In the genomic region with DNA sequence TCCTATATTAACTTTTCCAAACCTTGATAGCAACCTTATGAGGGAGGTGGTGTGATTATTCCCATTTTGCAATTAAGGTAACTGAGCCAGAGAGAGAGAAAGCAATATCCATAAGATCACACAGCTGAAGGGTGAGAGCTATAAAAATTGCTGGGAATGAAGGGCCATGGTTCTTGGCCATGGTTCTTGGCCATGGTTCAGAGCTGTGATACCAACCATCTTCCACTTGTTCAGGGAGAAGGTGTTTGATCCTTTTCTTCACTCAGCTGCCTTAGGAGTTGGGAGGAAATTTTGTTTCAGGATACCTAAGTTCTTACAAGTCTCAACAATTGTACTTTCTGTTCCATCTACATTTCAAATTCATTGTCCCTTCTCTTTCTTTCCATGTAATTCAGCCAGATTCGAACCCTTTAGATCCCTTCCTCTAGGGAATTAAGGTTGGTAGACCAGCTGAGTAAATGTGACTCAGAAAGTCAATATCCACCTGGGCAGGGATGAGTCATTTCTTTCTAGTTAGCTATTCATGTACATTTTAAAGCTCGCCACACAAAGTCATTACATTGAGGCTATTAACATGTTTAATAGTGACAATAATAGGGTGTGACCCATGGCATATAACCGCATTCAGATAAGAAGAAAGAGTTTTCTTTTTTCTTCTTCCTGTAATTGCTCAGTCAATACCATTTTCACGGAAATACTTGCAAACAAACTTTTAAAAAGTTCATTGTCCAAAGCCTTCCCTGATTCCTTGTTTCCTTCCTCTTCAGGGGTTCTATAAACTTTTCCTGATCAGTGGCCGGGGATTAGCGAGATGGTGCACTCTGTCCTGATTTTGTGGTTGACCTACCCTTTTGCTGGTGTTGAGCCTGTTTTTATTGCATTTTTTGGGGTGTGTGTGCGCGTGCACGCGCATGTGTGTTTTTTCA, we compare ENCODE assay signal across 8 cellular contexts.
DNase-seq lines count a peak whose midpoint lies in the region; ATAC-seq and TF ChIP-seq lines count a peak whose summit lies in the region.

No MANE protein-coding gene starts in this region.

- POLR2A ChIA-PET in CD8-positive, alpha-beta T cell (lab: Charles Lee): no interaction called here

- ATAC-seq in GM18505 (IDR thresholded peaks at IDR 0.05; ENCODE audit: unreplicated experiment): peak; percentile 47
- ATAC-seq in HG03175 (IDR thresholded peaks at IDR 0.05; ENCODE audit: unreplicated experiment): peak; percentile 80
- no peak for ATAC-seq in CD8-positive, alpha-beta T cell
- no peak for ATAC-seq in HG03045 (IDR thresholded peaks at IDR 0.05; ENCODE audit: unreplicated experiment)

- H3K4me3 ChIP-seq in muscle layer of duodenum (ENCODE audit: low read depth in 1 of 2, low read length in 2 of 2) (no peak overlapping the region), tibial nerve (no peak overlapping the region)
- H3K4me3 ChIP-seq in CD8-positive, alpha-beta T cell (ENCODE audit: low read depth, low read length): no peak overlapping the region

- H3K27ac ChIP-seq in muscle layer of duodenum (ENCODE audit: low read length): peak overlapping the region; percentile 59
- H3K27ac ChIP-seq in CD8-positive, alpha-beta T cell (ENCODE audit: low read depth, low read length): no peak overlapping the region
- H3K27ac ChIP-seq in tibial nerve: peak overlapping the region in 1 of 4 donors; percentile 10

- intact Hi-C loops in CD8-positive, alpha-beta T cell (cut with DNase I, micrococcal nuclease): no loop called here

- H3K4me3 Mint-ChIP-seq in CD8-positive, alpha-beta T cell: no peak overlapping the region

- DNase-seq in amniotic epithelial cell (ENCODE audit: low read depth) (peak; percentile 39), tibial nerve (ENCODE audit: low spot score in 2 of 2) (no peak)
- no peak for DNase-seq in CD8-positive, alpha-beta T cell
- no peak for DNase-seq in activated CD4-positive, alpha-beta T cell treated with anti-CD3 and anti-CD28 coated beads, Interleukin-2, amount 50 U/mL, for 4 hours

- 75 to 83% methylated on average over 10 of the region's 10 CpGs for WGBS in tibial nerve, 2 donors

- peaks cover 20% of the 10 kb centered on the region for H3K4me1 Mint-ChIP-seq in CD8-positive, alpha-beta T cell (ENCODE audit: low read depth)

- CTCF ChIA-PET in CD8-positive, alpha-beta T cell (lab: Charles Lee): interaction anchor here (0.5 kb wide), 1 partner anchor 1397 kb away, joined by 3 read pairs; no protein-coding TSS in a partner anchor

- H3K27me3 ChIP-seq in muscle layer of duodenum (ENCODE audit: low read depth, low read length): no peaks in the 10 kb centered on the region
- H3K27me3 ChIP-seq in CD8-positive, alpha-beta T cell (ENCODE audit: insufficient read depth, low read length): no peaks in the 10 kb centered on the region
- H3K27me3 ChIP-seq in tibial nerve: no peaks in the 10 kb centered on the region

- no peak overlapping the region for H3K27ac Mint-ChIP-seq in CD8-positive, alpha-beta T cell

- TF ChIP-seq CTCF in CD8-positive, alpha-beta T cell (IDR thresholded peaks at IDR 0.05): no peak
- TF ChIP-seq CTCF in tibial nerve (IDR thresholded peaks at IDR 0.05): no peak

- no peak for TF ChIP-seq POLR2A in GM18505 (IDR thresholded peaks at IDR 0.05; ENCODE audit: borderline replicate concordance, extremely low read depth, insufficient read depth, insufficient read length)
- TF ChIP-seq POLR2A in tibial nerve (IDR thresholded peaks at IDR 0.05): no peak

- H3K36me3 ChIP-seq in muscle layer of duodenum (ENCODE audit: control insufficient read depth in 1 of 2, insufficient read depth in 2 of 2, low read length in 2 of 2): no peaks in the 10 kb centered on the region
- H3K36me3 ChIP-seq in CD8-positive, alpha-beta T cell (ENCODE audit: insufficient read depth, low read length): no peaks in the 10 kb centered on the region
- peaks cover 0 to 25% (median 0%) of the 10 kb centered on the region in 3 donors for H3K36me3 ChIP-seq in tibial nerve

- H3K27me3 Mint-ChIP-seq in CD8-positive, alpha-beta T cell (ENCODE audit: low read depth): no peaks in the 10 kb centered on the region

- H3K36me3 Mint-ChIP-seq in CD8-positive, alpha-beta T cell: peaks cover 10% of the 10 kb centered on the region

- no peak for TF ChIP-seq EP300 in tibial nerve (IDR thresholded peaks at IDR 0.05)

- H3K9me3 Mint-ChIP-seq in CD8-positive, alpha-beta T cell: peaks cover 7% of the 10 kb centered on the region

- H3K4me1 ChIP-seq in muscle layer of duodenum (ENCODE audit: control insufficient read depth in 1 of 2, insufficient read depth in 2 of 2, low read length in 2 of 2) (peaks cover 15 to 28% of the 10 kb centered on the region in 2 donors), tibial nerve (peaks cover 0 to 55% (median 9%) of the 10 kb centered on the region in 4 donors)
- H3K4me1 ChIP-seq in CD8-positive, alpha-beta T cell (ENCODE audit: insufficient read depth, low read length): peaks cover 4% of the 10 kb centered on the region

- H3K9me3 ChIP-seq in muscle layer of duodenum (ENCODE audit: control insufficient read depth in 1 of 2, low read length in 2 of 2): no peaks in the 10 kb centered on the region
- H3K9me3 ChIP-seq in CD8-positive, alpha-beta T cell (ENCODE audit: low read length): no peaks in the 10 kb centered on the region
- no peaks in the 10 kb centered on the region for H3K9me3 ChIP-seq in tibial nerve

Comparison
In these comparisons a context has a peak if more than half of its experiments do, and no peak if none do; other contexts are left out.
1. ATAC-seq: peak in GM18505 (single experiment) and HG03175 (single experiment); none in CD8-positive, alpha-beta T cell (single experiment) and HG03045 (single experiment).